Comparison of ENCODE assay signal across 8 cellular contexts in genomic region chr17:81254955-81255717, GRCh38. TPM values are rescaled to one million over a fixed set of nuclear protein-coding genes. Genes with fewer than 3 reads are reported as not detected.
DNase-seq lines count a peak whose midpoint lies in the region; ATAC-seq and TF ChIP-seq lines count a peak whose summit lies in the region.

No MANE protein-coding gene starts in this region.

- TF ChIP-seq CTCF in GM13976 (IDR thresholded peaks at IDR 0.05; ENCODE audit: borderline replicate concordance, control extremely low read depth, extremely low read depth, insufficient read depth, missing control alignments) (peak; percentile 21), thyroid gland (IDR thresholded peaks at IDR 0.05) (peak; percentile 16 to 79 (median 60))

- TF ChIP-seq POLR2A in thyroid gland (IDR thresholded peaks at IDR 0.05): peak in 1 of 2 donors; percentile 79

- no peak overlapping the region for H3K4me3 ChIP-seq in thyroid gland (replicated peaks in 1 of 3)

- 11 to 26% methylated on average over 24 to 30 of the region's 35 CpGs for WGBS in thyroid gland, 2 donors

- H3K36me3 ChIP-seq in thyroid gland: peaks cover 34 to 35% of the 10 kb centered on the region in 2 donors

- intact Hi-C loops in thyroid gland (cut with DNase I): loop anchor here (5.0 kb wide), 1 partner anchor 347 kb away; no protein-coding TSS in a partner anchor

- ATAC-seq in GM19467 (IDR thresholded peaks at IDR 0.05; ENCODE audit: unreplicated experiment) (no peak), HG03095 (IDR thresholded peaks at IDR 0.05; ENCODE audit: unreplicated experiment) (no peak)

- no peaks in the 10 kb centered on the region for H3K27me3 ChIP-seq in thyroid gland

- DNase-seq in GM13976 (ENCODE audit: low spot score) (no peak), NCI-H82 (lab: John Stamatoyannopoulos, UW) (peak; percentile 78), cerebellum (ENCODE audit: low spot score) (peak; percentile 44), left kidney (ENCODE audit: low read depth, low spot score) (peak; percentile 92), thyroid gland (peak; percentile 99), NCI-H1694 treated with DMSO at 0.1 percent for 48 hours (lab: John Stamatoyannopoulos, UW) (no peak)

- peaks cover 31 to 33% of the 10 kb centered on the region in 2 donors for H3K4me1 ChIP-seq in thyroid gland

- no peaks in the 10 kb centered on the region for H3K9me3 ChIP-seq in thyroid gland

- in situ Hi-C loops in GM13976 (cut with MboI; ENCODE audit: low sequenced_read_pairs, unreplicated experiment): loop anchor here (10.0 kb wide), 1 partner anchor 230 kb away; no protein-coding TSS in a partner anchor

- peak overlapping the region; percentile 90 to 99 (median 98) for H3K27ac ChIP-seq in thyroid gland

RNA-seq across cellular contexts. Expression of gene NDUFAF8, which starts 16.0 kb away (rescaled TPM):
- total RNA-seq in cerebellum (15.7 TPM), thyroid gland (100 to 1,000 TPM in 1 of 4 donors, 10 to 100 TPM in 3; 17.0 to 107 (median 53.7) TPM)

RNA-seq across cellular contexts. Expression of gene TEPSIN, which starts 16.3 kb away (rescaled TPM):
- total RNA-seq in cerebellum (9.8 TPM), thyroid gland (10 to 100 TPM; 37.9 to 82.2 (median 64.9) TPM)

RNA-seq across cellular contexts. Expression of gene CEP131, which starts 32.4 kb away (rescaled TPM):
- total RNA-seq in cerebellum: 13.3 TPM
- 10 to 100 TPM in 1 of 4 donors, 1 to 10 TPM in 3; 6.9 to 12.0 (median 8.6) TPM for total RNA-seq in thyroid gland

RNA-seq across cellular contexts. Expression of gene SLC38A10, which starts 40.0 kb away (rescaled TPM):
- 20.4 TPM for total RNA-seq in cerebellum
- total RNA-seq in thyroid gland: 100 to 1,000 TPM in 3 of 4 donors, 10 to 100 TPM in 1; 81.8 to 140 (median 121) TPM

Comparison
In these comparisons a context has a peak if more than half of its experiments do, and no peak if none do; other contexts are left out.
1. DNase-seq: peak in NCI-H82 (single experiment), cerebellum (single experiment), left kidney (single experiment) and thyroid gland (2 of 2); none in GM13976 (single experiment) and NCI-H1694 treated with DMSO at 0.1 percent for 48 hours (single experiment).